ENCODE assay signal across 1 cellular context in the genomic region with DNA sequence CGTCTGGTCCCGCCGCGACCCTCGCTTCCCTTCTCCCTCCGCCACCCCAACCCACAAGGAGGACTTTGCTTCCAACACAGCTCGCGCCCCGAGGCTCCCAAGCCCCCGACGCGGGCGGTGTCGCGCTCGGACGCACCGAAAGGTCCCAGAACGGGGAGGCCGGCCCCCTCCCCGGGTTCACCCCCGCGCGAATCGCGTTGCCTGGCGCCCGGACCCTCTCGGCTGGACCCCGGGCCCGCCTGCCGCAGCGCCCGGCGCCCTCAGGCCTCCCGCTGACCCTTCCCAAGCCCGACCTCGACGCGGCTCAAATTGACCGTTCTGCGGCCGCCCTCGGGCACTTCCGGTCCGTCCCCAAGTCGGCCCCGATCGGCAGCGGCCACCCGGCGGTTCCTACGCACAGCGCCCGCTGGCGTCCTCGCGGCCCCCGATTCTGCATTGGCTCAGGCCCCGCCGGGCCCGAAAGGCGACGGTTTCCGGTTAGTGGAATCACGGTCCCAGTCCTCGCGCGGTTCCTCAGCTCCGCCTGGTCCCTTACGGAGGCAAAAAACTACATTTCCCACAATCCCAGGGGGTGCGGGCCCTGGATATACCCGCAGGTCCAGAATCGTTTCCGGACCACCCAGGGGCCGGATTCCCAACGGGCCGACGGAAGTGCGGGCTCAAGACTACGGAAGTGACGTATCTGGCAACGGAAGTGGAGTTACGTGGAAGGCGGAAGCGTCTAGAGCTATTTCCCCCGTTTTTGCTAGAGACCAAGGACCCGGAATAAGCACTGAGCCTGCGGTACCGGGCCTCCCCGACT.
A peak's percentile ranks its signal among the peaks of the same experiment; 100 is the strongest.
TF ChIP-seq lines count a peak whose summit lies in the region.

Gene AURKAIP1 (minus strand): TSS at position 347 of the 802 bp plus-strand sequence. CDS start 451 bp downstream, outside the sequence.

TF ChIP-seq in HepG2, 621 proteins besides CTCF, POLR2A, EP300 and RAD21 (continued from another document and continues in another):
- TF ChIP-seq ZBTB14 (CRISPR knock-in tag; IDR thresholded peaks at IDR 0.05) (peak; percentile 72), ZNF142 (CRISPR knock-in tag; IDR thresholded peaks at IDR 0.05) (peak; percentile 91), ZNF652 (CRISPR knock-in tag; IDR thresholded peaks at IDR 0.05; ENCODE audit: borderline replicate concordance, low read depth) (no peak), PHF8 (CRISPR knock-in tag; IDR thresholded peaks at IDR 0.05) (peak; percentile 88), CCAR2 (optimal IDR thresholded peaks at IDR 0.05; ENCODE audit: low read depth, low read length) (peak; percentile 90), POLR2AphosphoS5 (IDR thresholded peaks at IDR 0.05; ENCODE audit: low read depth, low read length) (peak; percentile 62; the same call in 1 of the 2 replicates), BHLHE40 (IDR thresholded peaks at IDR 0.05; ENCODE audit: low read length) (peak; percentile 37; the same call in 1 of the 2 replicates), ZNF891 (CRISPR knock-in tag; IDR thresholded peaks at IDR 0.05) (peak; percentile 49), CERS6 (CRISPR knock-in tag; IDR thresholded peaks at IDR 0.05) (no peak), ZNF543 (CRISPR knock-in tag; IDR thresholded peaks at IDR 0.05) (peak; percentile 96; the same call in 1 of the 2 replicates), ZNF737 (CRISPR knock-in tag; IDR thresholded peaks at IDR 0.05; ENCODE audit: borderline replicate concordance) (no peak), XRCC5 (optimal IDR thresholded peaks at IDR 0.05; ENCODE audit: low read length) (peak; percentile 99), ARID2 (CRISPR knock-in tag; IDR thresholded peaks at IDR 0.05; ENCODE audit: borderline replicate concordance) (peak; percentile 22; the same call in 1 of the 2 replicates), GATAD2A (CRISPR knock-in tag; IDR thresholded peaks at IDR 0.05) (peak; percentile 64; the same call in 1 of the 2 replicates), PCBP1 (IDR thresholded peaks at IDR 0.05; ENCODE audit: borderline replicate concordance, low read depth, low read length) (peak; percentile 91), PHF20 (CRISPR knock-in tag; IDR thresholded peaks at IDR 0.05) (peak; percentile 98), HDAC2 (CRISPR knock-in tag; IDR thresholded peaks at IDR 0.05) (peak; percentile 95), JARID2 (CRISPR knock-in tag; IDR thresholded peaks at IDR 0.05; ENCODE audit: insufficient replicate concordance) (no peak), ZNF704 (CRISPR knock-in tag; IDR thresholded peaks at IDR 0.05; ENCODE audit: borderline replicate concordance) (no peak; the same call in 1 of the 2 replicates), ZNF549 (CRISPR knock-in tag; IDR thresholded peaks at IDR 0.05) (no peak), CSRNP1 (CRISPR knock-in tag; IDR thresholded peaks at IDR 0.05) (peak; percentile 82; the same call in 1 of the 2 replicates), ZNF761 (CRISPR knock-in tag; conservative IDR thresholded peaks at IDR 0.05) (peak; percentile 92), FOXK1 (CRISPR knock-in tag; IDR thresholded peaks at IDR 0.05; ENCODE audit: borderline replicate concordance, low read depth) (peak; percentile 94), ZNF616 (CRISPR knock-in tag; IDR thresholded peaks at IDR 0.05; ENCODE audit: low read depth) (0 out of 2 replicates have a peak, but pooled peaks have one; percentile 65), NR2F1 (CRISPR knock-in tag; IDR thresholded peaks at IDR 0.05) (no peak; a peak in 1 of 4 replicates)
- TF ChIP-seq, protein P1, sequence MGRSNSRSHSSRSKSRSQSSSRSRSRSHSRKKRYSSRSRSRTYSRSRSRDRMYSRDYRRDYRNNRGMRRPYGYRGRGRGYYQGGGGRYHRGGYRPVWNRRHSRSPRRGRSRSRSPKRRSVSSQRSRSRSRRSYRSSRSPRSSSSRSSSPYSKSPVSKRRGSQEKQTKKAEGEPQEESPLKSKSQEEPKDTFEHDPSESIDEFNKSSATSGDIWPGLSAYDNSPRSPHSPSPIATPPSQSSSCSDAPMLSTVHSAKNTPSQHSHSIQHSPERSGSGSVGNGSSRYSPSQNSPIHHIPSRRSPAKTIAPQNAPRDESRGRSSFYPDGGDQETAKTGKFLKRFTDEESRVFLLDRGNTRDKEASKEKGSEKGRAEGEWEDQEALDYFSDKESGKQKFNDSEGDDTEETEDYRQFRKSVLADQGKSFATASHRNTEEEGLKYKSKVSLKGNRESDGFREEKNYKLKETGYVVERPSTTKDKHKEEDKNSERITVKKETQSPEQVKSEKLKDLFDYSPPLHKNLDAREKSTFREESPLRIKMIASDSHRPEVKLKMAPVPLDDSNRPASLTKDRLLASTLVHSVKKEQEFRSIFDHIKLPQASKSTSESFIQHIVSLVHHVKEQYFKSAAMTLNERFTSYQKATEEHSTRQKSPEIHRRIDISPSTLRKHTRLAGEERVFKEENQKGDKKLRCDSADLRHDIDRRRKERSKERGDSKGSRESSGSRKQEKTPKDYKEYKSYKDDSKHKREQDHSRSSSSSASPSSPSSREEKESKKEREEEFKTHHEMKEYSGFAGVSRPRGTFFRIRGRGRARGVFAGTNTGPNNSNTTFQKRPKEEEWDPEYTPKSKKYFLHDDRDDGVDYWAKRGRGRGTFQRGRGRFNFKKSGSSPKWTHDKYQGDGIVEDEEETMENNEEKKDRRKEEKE (IDR thresholded peaks at IDR 0.05) = no peak
- TF ChIP-seq, protein P2, sequence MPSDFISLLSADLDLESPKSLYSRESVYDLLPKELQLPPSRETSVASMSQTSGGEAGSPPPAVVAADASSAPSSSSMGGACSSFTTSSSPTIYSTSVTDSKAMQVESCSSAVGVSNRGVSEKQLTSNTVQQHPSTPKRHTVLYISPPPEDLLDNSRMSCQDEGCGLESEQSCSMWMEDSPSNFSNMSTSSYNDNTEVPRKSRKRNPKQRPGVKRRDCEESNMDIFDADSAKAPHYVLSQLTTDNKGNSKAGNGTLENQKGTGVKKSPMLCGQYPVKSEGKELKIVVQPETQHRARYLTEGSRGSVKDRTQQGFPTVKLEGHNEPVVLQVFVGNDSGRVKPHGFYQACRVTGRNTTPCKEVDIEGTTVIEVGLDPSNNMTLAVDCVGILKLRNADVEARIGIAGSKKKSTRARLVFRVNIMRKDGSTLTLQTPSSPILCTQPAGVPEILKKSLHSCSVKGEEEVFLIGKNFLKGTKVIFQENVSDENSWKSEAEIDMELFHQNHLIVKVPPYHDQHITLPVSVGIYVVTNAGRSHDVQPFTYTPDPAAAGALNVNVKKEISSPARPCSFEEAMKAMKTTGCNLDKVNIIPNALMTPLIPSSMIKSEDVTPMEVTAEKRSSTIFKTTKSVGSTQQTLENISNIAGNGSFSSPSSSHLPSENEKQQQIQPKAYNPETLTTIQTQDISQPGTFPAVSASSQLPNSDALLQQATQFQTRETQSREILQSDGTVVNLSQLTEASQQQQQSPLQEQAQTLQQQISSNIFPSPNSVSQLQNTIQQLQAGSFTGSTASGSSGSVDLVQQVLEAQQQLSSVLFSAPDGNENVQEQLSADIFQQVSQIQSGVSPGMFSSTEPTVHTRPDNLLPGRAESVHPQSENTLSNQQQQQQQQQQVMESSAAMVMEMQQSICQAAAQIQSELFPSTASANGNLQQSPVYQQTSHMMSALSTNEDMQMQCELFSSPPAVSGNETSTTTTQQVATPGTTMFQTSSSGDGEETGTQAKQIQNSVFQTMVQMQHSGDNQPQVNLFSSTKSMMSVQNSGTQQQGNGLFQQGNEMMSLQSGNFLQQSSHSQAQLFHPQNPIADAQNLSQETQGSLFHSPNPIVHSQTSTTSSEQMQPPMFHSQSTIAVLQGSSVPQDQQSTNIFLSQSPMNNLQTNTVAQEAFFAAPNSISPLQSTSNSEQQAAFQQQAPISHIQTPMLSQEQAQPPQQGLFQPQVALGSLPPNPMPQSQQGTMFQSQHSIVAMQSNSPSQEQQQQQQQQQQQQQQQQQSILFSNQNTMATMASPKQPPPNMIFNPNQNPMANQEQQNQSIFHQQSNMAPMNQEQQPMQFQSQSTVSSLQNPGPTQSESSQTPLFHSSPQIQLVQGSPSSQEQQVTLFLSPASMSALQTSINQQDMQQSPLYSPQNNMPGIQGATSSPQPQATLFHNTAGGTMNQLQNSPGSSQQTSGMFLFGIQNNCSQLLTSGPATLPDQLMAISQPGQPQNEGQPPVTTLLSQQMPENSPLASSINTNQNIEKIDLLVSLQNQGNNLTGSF (CRISPR knock-in tag; IDR thresholded peaks at IDR 0.05) = no peak
- TF ChIP-seq, protein P3, sequence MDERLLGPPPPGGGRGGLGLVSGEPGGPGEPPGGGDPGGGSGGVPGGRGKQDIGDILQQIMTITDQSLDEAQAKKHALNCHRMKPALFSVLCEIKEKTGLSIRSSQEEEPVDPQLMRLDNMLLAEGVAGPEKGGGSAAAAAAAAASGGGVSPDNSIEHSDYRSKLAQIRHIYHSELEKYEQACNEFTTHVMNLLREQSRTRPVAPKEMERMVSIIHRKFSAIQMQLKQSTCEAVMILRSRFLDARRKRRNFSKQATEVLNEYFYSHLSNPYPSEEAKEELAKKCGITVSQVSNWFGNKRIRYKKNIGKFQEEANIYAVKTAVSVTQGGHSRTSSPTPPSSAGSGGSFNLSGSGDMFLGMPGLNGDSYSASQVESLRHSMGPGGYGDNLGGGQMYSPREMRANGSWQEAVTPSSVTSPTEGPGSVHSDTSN (CRISPR knock-in tag; IDR thresholded peaks at IDR 0.05) = no peak
